Comparison of ENCODE assay signal across 8 cellular contexts in the genomic region with DNA sequence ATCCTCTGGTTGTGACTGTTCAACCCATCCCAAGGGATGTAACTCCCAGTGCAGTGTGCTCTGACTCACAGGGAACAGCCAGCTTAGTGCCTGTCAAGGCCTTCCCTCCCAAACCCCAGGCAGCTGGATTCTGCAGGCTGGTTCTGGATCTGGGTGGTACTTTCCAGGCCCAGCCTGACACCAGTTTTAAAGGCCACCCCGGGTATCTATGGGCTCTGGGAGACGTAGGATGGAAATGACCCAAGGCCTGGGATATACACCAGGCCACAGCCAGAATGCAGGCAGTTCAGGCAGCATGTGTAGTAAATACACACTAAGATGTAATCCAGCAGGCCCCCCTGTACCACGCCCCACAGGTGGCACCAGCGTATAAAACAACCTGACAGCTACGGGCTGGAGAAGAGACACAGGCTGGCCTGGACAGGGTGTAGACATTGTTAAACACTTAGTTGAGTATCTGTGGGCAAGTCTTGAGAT.
DNase-seq lines count a peak whose midpoint lies in the region; ATAC-seq and TF ChIP-seq lines count a peak whose summit lies in the region.

No MANE protein-coding gene starts in this region.

- H3K23ac ChIP-seq in neuronal stem cell (ENCODE audit: low read depth, low read length, poor library complexity): no peak overlapping the region

- no peaks in the 10 kb centered on the region for H3K79me1 ChIP-seq in neuronal stem cell (ENCODE audit: low read depth, low read length)

- H3K27me3 ChIP-seq in neuronal stem cell (ENCODE audit: control insufficient read depth in 3 of 3, insufficient read depth in 3 of 3, low read depth in 1 of 3, low read length in 3 of 3) (peaks cover 0 to 1% (median 0%) of the 10 kb centered on the region in 3 experiments), esophagus muscularis mucosa (peaks cover 0 to 9% (median 0%) of the 10 kb centered on the region in 4 donors)

- no peak overlapping the region for H3K4me3 ChIP-seq in cardiac fibroblast (replicated peaks in 1 of 2; ENCODE audit: low read depth in 2 of 2, low read length in 2 of 2)
- no peak overlapping the region for H3K4me3 ChIP-seq in neuronal stem cell (ENCODE audit: low read length in 2 of 2)
- no peak overlapping the region for H3K4me3 ChIP-seq in esophagus muscularis mucosa

- H4K8ac ChIP-seq in neuronal stem cell (ENCODE audit: low read depth, low read length): no peak overlapping the region

- H3K14ac ChIP-seq in neuronal stem cell (ENCODE audit: low read length): no peak overlapping the region

- no peak overlapping the region for H2BK12ac ChIP-seq in neuronal stem cell (ENCODE audit: low read length)

- no peak for TF ChIP-seq POLR2A in esophagus muscularis mucosa (IDR thresholded peaks at IDR 0.05; ENCODE audit: low read depth)

- peaks cover 0 to 3% of the 10 kb centered on the region in 2 donors for H3K4me1 ChIP-seq in neuronal stem cell (ENCODE audit: control insufficient read depth in 2 of 2, insufficient read depth in 1 of 2, low read depth in 1 of 2, low read length in 2 of 2)
- peaks cover 0 to 11% (median 4%) of the 10 kb centered on the region in 4 donors for H3K4me1 ChIP-seq in esophagus muscularis mucosa

- H3K9ac ChIP-seq in neuronal stem cell (ENCODE audit: low read depth, low read length, poor library complexity): no peak overlapping the region

- H3K27ac ChIP-seq in neuronal stem cell (replicated peaks; ENCODE audit: low read length) (no peak overlapping the region), esophagus muscularis mucosa (replicated peaks in 1 of 4) (no peak overlapping the region)

- no peak overlapping the region for H3K4me2 ChIP-seq in neuronal stem cell (ENCODE audit: insufficient read depth, low read length, poor library complexity, severe bottlenecking)

- no peak overlapping the region for H4K91ac ChIP-seq in neuronal stem cell (ENCODE audit: low read depth, low read length, poor library complexity)

- WGBS in neuronal stem cell (ENCODE audit: extremely low coverage in 2 of 2, insufficient read length in 2 of 2, insufficient replicate concordance in 1 of 2), 2 donors: no CpG with 5 or more reads among the region's 5 CpGs
- 95% methylated on average over 5 of the region's 5 CpGs for WGBS in esophagus muscularis mucosa

- H2BK120ac ChIP-seq in neuronal stem cell (ENCODE audit: low read depth, low read length): no peak overlapping the region

- DNase-seq in RPMI7951 (ENCODE audit: low read depth): peak; percentile 67
- DNase-seq in cardiac fibroblast (ENCODE audit: low read depth in 2 of 2): peak; percentile 44 to 84
- no peak for DNase-seq in neuronal stem cell (ENCODE audit: low spot score)
- DNase-seq in posterior cingulate gyrus: no peak
- DNase-seq in NCI-H446 (lab: John Stamatoyannopoulos, UW): no peak
- DNase-seq in esophagus muscularis mucosa (ENCODE audit: extremely low spot score): no peak

- no peaks in the 10 kb centered on the region for H3K9me3 ChIP-seq in neuronal stem cell (replicated peaks in 1 of 2; ENCODE audit: control insufficient read depth in 2 of 2, insufficient read depth in 1 of 2, low read depth in 1 of 2, low read length in 2 of 2)
- H3K9me3 ChIP-seq in esophagus muscularis mucosa: no peaks in the 10 kb centered on the region

- H3K36me3 ChIP-seq in neuronal stem cell (replicated peaks in 1 of 2; ENCODE audit: control insufficient read depth in 2 of 2, insufficient read depth in 2 of 2, low read length in 2 of 2): no peaks in the 10 kb centered on the region
- no peaks in the 10 kb centered on the region for H3K36me3 ChIP-seq in esophagus muscularis mucosa

- H2AFZ ChIP-seq in neuronal stem cell (ENCODE audit: low read length): peak overlapping the region; percentile 65

- H2AK5ac ChIP-seq in neuronal stem cell (ENCODE audit: low read depth, low read length): no peak overlapping the region

- no peak overlapping the region for H3K4ac ChIP-seq in neuronal stem cell (ENCODE audit: low read length)

- H2BK5ac ChIP-seq in neuronal stem cell (ENCODE audit: low read length): no peak overlapping the region

- no peak for TF ChIP-seq EP300 in esophagus muscularis mucosa (IDR thresholded peaks at IDR 0.05)

- peak overlapping the region; percentile 11 for H3K18ac ChIP-seq in neuronal stem cell (ENCODE audit: low read length)

- TF ChIP-seq CTCF in cardiac fibroblast (IDR thresholded peaks at IDR 0.05; ENCODE audit: low read depth, low read length) (no peak), esophagus muscularis mucosa (IDR thresholded peaks at IDR 0.05) (no peak)

- no peak overlapping the region for H2BK15ac ChIP-seq in neuronal stem cell (ENCODE audit: low read length)

- intact Hi-C loops in posterior cingulate gyrus (cut with DNase I) (no loop called here), esophagus muscularis mucosa (cut with DNase I) (no loop called here)

- peak; percentile 41 for ATAC-seq in GM19035 (IDR thresholded peaks at IDR 0.05; ENCODE audit: unreplicated experiment)
- peak; percentile 45 for ATAC-seq in HG02885 (IDR thresholded peaks at IDR 0.05; ENCODE audit: poor library complexity, unreplicated experiment)

Comparison
In these comparisons a context has a peak if more than half of its experiments do, and no peak if none do; other contexts are left out.
1. DNase-seq: peak in RPMI7951 (single experiment) and cardiac fibroblast (2 of 2); none in neuronal stem cell (single experiment), posterior cingulate gyrus (0 of 10), NCI-H446 (0 of 2) and esophagus muscularis mucosa (single experiment).